12 cellular contexts compared by ENCODE assay signal in the genomic region with DNA sequence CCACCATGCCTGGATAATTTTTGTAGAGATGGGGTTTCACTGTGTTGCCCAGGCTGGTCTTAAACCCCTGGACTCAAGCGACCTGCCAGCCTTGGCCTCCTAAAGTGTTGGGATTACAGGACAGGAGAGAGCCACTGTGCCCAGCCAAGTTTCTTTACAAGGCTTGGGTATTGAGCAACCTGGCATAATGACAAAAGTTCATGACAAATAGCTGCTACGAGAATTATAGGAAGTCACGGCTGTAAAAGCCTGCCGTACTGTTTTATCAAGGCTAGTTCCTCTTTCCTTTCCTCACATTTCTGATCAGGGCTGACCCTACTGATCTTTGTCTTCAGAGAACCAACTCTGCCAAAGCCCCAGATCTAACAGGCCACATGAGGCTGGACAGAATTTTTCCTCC.
DNase-seq lines count a peak whose midpoint lies in the region; ATAC-seq and TF ChIP-seq lines count a peak whose summit lies in the region.
"Had no signal": no experiment of that assay in that cellular context is flagged by ENCODE, and none has a peak within 500 bp of the region (broad histone marks: within the 10 kb centered on the region; RNA-seq: fewer than 3 reads in every experiment).

No MANE protein-coding gene starts in this region.

- H3K36me3 ChIP-seq in upper lobe of left lung: no peaks in the 10 kb centered on the region

- 29% methylated on average over 4 of the region's 4 CpGs for WGBS in right cardiac atrium
- 8 to 18% methylated on average over 4 of the region's 4 CpGs for WGBS in upper lobe of left lung, 2 donors

- H3K4me3 ChIP-seq in right cardiac atrium (ENCODE audit: low read length) (no peak overlapping the region), upper lobe of left lung (no peak overlapping the region)

- H3K27me3 ChIP-seq in right cardiac atrium (ENCODE audit: control insufficient read depth, insufficient read depth) (no peaks in the 10 kb centered on the region), upper lobe of left lung (no peaks in the 10 kb centered on the region)

- H3K4me1 ChIP-seq in right cardiac atrium (ENCODE audit: control insufficient read depth, insufficient read depth, low read length) (no peaks in the 10 kb centered on the region), upper lobe of left lung (peaks cover 0 to 9% (median 6%) of the 10 kb centered on the region in 4 donors)

- ATAC-seq in right cardiac atrium (peak; percentile 67 to 89), upper lobe of left lung (ENCODE audit: low FRiP score in 2 of 2) (peak; percentile 61 to 79)
- ATAC-seq: effector memory CD8-positive, alpha-beta T cell had no signal

- intact Hi-C loops in right cardiac atrium (cut with DNase I): no loop called here

- TF ChIP-seq EP300 in upper lobe of left lung (IDR thresholded peaks at IDR 0.05): no peak

- H3K27ac ChIP-seq in right cardiac atrium (ENCODE audit: low read length) (no peak overlapping the region), upper lobe of left lung (no peak overlapping the region)

- DNase-seq in Kasumi-1 (lab: John Stamatoyannopoulos, UW): peak; percentile 94 to 98
- peak; percentile 19 for DNase-seq in UCSD-AML1 (lab: John Stamatoyannopoulos, UW; ENCODE audit: unreplicated experiment)
- DNase-seq in right cardiac atrium: peak; percentile 22 to 54 (median 52)
- peak in 1 of 2 donors; percentile 70 for DNase-seq in upper lobe of left lung
- DNase-seq in activated T-cell treated with anti-CD3 and anti-CD28 coated beads for 4 hours: no peak
- DNase-seq in NCI-H526 treated with DMSO at 0.1 percent for 48 hours (lab: John Stamatoyannopoulos, UW): no peak
- DNase-seq in NCI-H1048 (lab: John Stamatoyannopoulos, UW): no peak
- DNase-seq in activated effector memory CD4-positive, alpha-beta T cell treated with anti-CD3 and anti-CD28 coated beads, Interleukin-2, amount 50 U/mL, for 16 hours: no peak
- DNase-seq: anterior cingulate cortex; effector memory CD8-positive, alpha-beta T cell; NCI-H2171 treated with DMSO at 0.1 percent for 48 hours; T1000 had no signal

- no peak for TF ChIP-seq POLR2A in upper lobe of left lung (IDR thresholded peaks at IDR 0.05)

- H3K9me3 ChIP-seq in right cardiac atrium (ENCODE audit: control insufficient read depth, low read length): no peaks in the 10 kb centered on the region
- no peaks in the 10 kb centered on the region for H3K9me3 ChIP-seq in upper lobe of left lung

- TF ChIP-seq CTCF in upper lobe of left lung (IDR thresholded peaks at IDR 0.05): no peak

Comparison
In these comparisons a context has a peak if more than half of its experiments do, and no peak if none do; other contexts are left out.
1. DNase-seq: peak in Kasumi-1 (2 of 2), UCSD-AML1 (single experiment) and right cardiac atrium (3 of 3); none in activated T-cell treated with anti-CD3 and anti-CD28 coated beads for 4 hours (single experiment), NCI-H526 treated with DMSO at 0.1 percent for 48 hours (single experiment), NCI-H1048 (single experiment) and activated effector memory CD4-positive, alpha-beta T cell treated with anti-CD3 and anti-CD28 coated beads, Interleukin-2, amount 50 U/mL, for 16 hours (single experiment).